In genomic region chr12:120117961-120118709, GRCh38 we compare ENCODE assay signal across 8 cellular contexts. TPM values are rescaled to one million over a fixed set of nuclear protein-coding genes. Genes with fewer than 3 reads are reported as not detected.
DNase-seq lines count a peak whose midpoint lies in the region; ATAC-seq and TF ChIP-seq lines count a peak whose summit lies in the region.

No MANE protein-coding gene starts in this region.

- intact Hi-C loops in heart right ventricle (cut with DNase I) (loop anchor here in 1 of 10 donors (2.0 to 10.0 kb wide), 2 partner anchors 31 to 177 kb away; partner anchors contain the start of genes RNU4-1 and RNU4-2), cardiac septum (cut with DNase I) (loop anchor here (10.0 kb wide), 1 partner anchor 147 kb away; the partner anchor contains the start of gene PXN), stomach (cut with DNase I; ENCODE audit: low total_unique reads) (no loop called here)
- intact Hi-C loops in activated CD8-positive, alpha-beta T cell treated with anti-CD3 and anti-CD28 coated beads for 36 hours (cut with micrococcal nuclease): loop anchor here (5.0 to 10.0 kb wide), 2 partner anchors 79 to 103 kb away; no protein-coding TSS in a partner anchor

- peak overlapping the region in 4 of 10 donors; percentile 39 to 99 (median 98) for H3K27ac ChIP-seq in heart right ventricle
- H3K27ac ChIP-seq in stomach: peak overlapping the region; percentile 76 to 98 (median 96)

- 34 to 39% methylated on average over 16 of the region's 16 CpGs for WGBS in heart right ventricle, 2 donors
- WGBS in stomach, 5 donors: 27 to 35% (median 30%) methylated on average over 16 of the region's 16 CpGs

- peak overlapping the region; percentile 80 for H3K4me3 Mint-ChIP-seq in activated CD8-positive, alpha-beta T cell treated with anti-CD3 and anti-CD28 coated beads for 36 hours

- DNase-seq in heart right ventricle (no peak), cardiac septum (ENCODE audit: low spot score) (no peak), stomach (no peak), NCI-H187 (lab: John Stamatoyannopoulos, UW) (no peak), C1 segment of cervical spinal cord (lab: John Stamatoyannopoulos, UW) (no peak)
- DNase-seq in activated CD8-positive, alpha-beta T cell treated with anti-CD3 and anti-CD28 coated beads for 36 hours: no peak

- H3K36me3 Mint-ChIP-seq in activated CD8-positive, alpha-beta T cell treated with anti-CD3 and anti-CD28 coated beads for 36 hours (ENCODE audit: low read depth): peaks cover 32% of the 10 kb centered on the region

- POLR2A ChIA-PET in activated CD8-positive, alpha-beta T cell treated with anti-CD3 and anti-CD28 coated beads for 36 hours (lab: Charles Lee): interaction anchor here (0.7 to 7.7 kb wide), 13 partner anchors 8 to 174 kb away, joined by 3 to 60 read pairs (median 20); partner anchors contain the start of genes BICDL1, RNU4-1, RNU4-2 and RPLP0

- H3K4me3 ChIP-seq in heart right ventricle: peak overlapping the region in 9 of 10 donors; percentile 67 to 93 (median 82)
- H3K4me3 ChIP-seq in iPS-15b (ENCODE audit: low read depth, low read length): peak overlapping the region; percentile 78
- peak overlapping the region; percentile 68 to 88 (median 76) for H3K4me3 ChIP-seq in stomach

- TF ChIP-seq EP300 in stomach (IDR thresholded peaks at IDR 0.05): no peak

- peaks cover 13 to 65% (median 41%) of the 10 kb centered on the region in 9 donors for H3K4me1 ChIP-seq in heart right ventricle
- H3K4me1 ChIP-seq in iPS-15b (ENCODE audit: control insufficient read depth, insufficient read depth, low read length): peaks cover 13% of the 10 kb centered on the region
- peaks cover 36 to 64% (median 55%) of the 10 kb centered on the region in 4 donors for H3K4me1 ChIP-seq in stomach

- no peak for TF ChIP-seq CTCF in heart right ventricle (IDR thresholded peaks at IDR 0.05)
- no peak for TF ChIP-seq CTCF in activated CD8-positive, alpha-beta T cell treated with anti-CD3 and anti-CD28 coated beads for 36 hours (IDR thresholded peaks at IDR 0.05)
- TF ChIP-seq CTCF in stomach (IDR thresholded peaks at IDR 0.05): no peak

- H3K27me3 ChIP-seq in heart right ventricle: no peaks in the 10 kb centered on the region
- H3K27me3 ChIP-seq in iPS-15b (ENCODE audit: control insufficient read depth, insufficient read depth, low read length): no peaks in the 10 kb centered on the region
- H3K27me3 ChIP-seq in stomach: no peaks in the 10 kb centered on the region

- no peak for TF ChIP-seq POLR2A in stomach (IDR thresholded peaks at IDR 0.05)

- H3K9me3 ChIP-seq in heart right ventricle: no peaks in the 10 kb centered on the region
- H3K9me3 ChIP-seq in iPS-15b (ENCODE audit: control insufficient read depth, insufficient read depth, low read length): no peaks in the 10 kb centered on the region
- H3K9me3 ChIP-seq in stomach: no peaks in the 10 kb centered on the region

- H3K36me3 ChIP-seq in heart right ventricle (peaks cover 0 to 18% (median 0%) of the 10 kb centered on the region in 9 donors), iPS-15b (ENCODE audit: control insufficient read depth, insufficient read depth, low read length) (peaks cover 3% of the 10 kb centered on the region), stomach (peaks cover 0 to 18% (median 12%) of the 10 kb centered on the region in 4 donors)

- no peaks in the 10 kb centered on the region for H3K9me3 Mint-ChIP-seq in activated CD8-positive, alpha-beta T cell treated with anti-CD3 and anti-CD28 coated beads for 36 hours

- H3K27me3 Mint-ChIP-seq in activated CD8-positive, alpha-beta T cell treated with anti-CD3 and anti-CD28 coated beads for 36 hours: no peaks in the 10 kb centered on the region

- H3K9ac ChIP-seq in iPS-15b (ENCODE audit: low read depth, low read length): peak overlapping the region; percentile 87

- peaks cover 60% of the 10 kb centered on the region for H3K4me1 Mint-ChIP-seq in activated CD8-positive, alpha-beta T cell treated with anti-CD3 and anti-CD28 coated beads for 36 hours (ENCODE audit: low read depth)

- H3K27ac Mint-ChIP-seq in activated CD8-positive, alpha-beta T cell treated with anti-CD3 and anti-CD28 coated beads for 36 hours: peak overlapping the region; percentile 86

- CTCF ChIA-PET in activated CD8-positive, alpha-beta T cell treated with anti-CD3 and anti-CD28 coated beads for 36 hours (lab: Charles Lee): interaction anchor here (0.8 to 2.3 kb wide), 8 partner anchors 17 to 148 kb away, joined by 3 to 7 read pairs (median 3); partner anchors contain the start of genes BICDL1, PXN and RPLP0

- no peak for ATAC-seq in heart right ventricle
- ATAC-seq in activated CD8-positive, alpha-beta T cell treated with anti-CD3 and anti-CD28 coated beads for 36 hours: no peak
- no peak for ATAC-seq in HG03097 (IDR thresholded peaks at IDR 0.05; ENCODE audit: low FRiP score, unreplicated experiment)

RNA-seq across cellular contexts. Expression of gene RAB35, which starts 1.6 kb away (rescaled TPM):
- total RNA-seq in heart right ventricle (10 to 100 TPM; 15.4 to 33.6 (median 24.3) TPM), cardiac septum (33.0 TPM), stomach (10 to 100 TPM in 2 of 5 donors, 1 to 10 TPM in 3; 8.1 to 20.0 (median 9.9) TPM)
- polyA plus RNA-seq in heart right ventricle (10 to 100 TPM; 13.3 to 24.1 TPM), stomach (10 to 100 TPM; 14.0 to 35.4 (median 23.9) TPM)
- 10 to 100 TPM; 38.2 to 41.5 TPM for total RNA-seq in activated CD8-positive, alpha-beta T cell treated with anti-CD3 and anti-CD28 coated beads for 36 hours
